Comparison of ENCODE assay signal across 1 cellular context in genomic region chr6:2749972-2750600, GRCh38.
TF ChIP-seq lines count a peak whose summit lies in the region.

No MANE protein-coding gene starts in this region.

TF ChIP-seq in WTC11, 78 proteins besides CTCF, POLR2A, EP300 and RAD21 (continued from another document):
- TF ChIP-seq SP1 (CRISPR knock-in tag; conservative IDR thresholded peaks at IDR 0.05) (no peak), HMGA2 (CRISPR knock-in tag; IDR thresholded peaks at IDR 0.05) (no peak), ZBTB21 (CRISPR knock-in tag; IDR thresholded peaks at IDR 0.05; ENCODE audit: borderline replicate concordance) (no peak), HMGXB4 (CRISPR knock-in tag; IDR thresholded peaks at IDR 0.05) (no peak), FOXP1 (CRISPR knock-in tag; IDR thresholded peaks at IDR 0.05; ENCODE audit: borderline replicate concordance) (no peak)
